1 cellular context compared by ENCODE assay signal in the genomic region with DNA sequence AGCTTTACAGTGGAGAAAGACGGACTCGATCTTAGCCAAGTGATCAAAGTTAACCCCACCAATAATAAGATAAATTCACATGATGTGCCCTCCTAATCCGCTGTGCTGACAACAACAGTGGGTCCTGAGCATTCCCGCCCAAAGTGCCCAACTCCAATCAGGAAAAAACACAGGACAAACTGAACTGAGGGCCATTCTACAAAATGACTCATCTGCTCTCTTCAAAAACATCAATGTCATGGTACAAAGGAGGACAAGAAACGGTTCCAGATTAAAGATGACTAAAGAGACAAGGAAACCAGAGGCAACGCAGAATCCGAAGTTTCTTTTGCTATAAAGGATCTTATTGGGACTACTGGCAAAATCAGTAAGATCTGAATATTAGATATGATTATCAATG.
A peak's percentile ranks its signal among the peaks of the same experiment; 100 is the strongest.
TF ChIP-seq lines count a peak whose summit lies in the region.

No MANE protein-coding gene starts in this region.

TF ChIP-seq in K562, 482 proteins besides CTCF, POLR2A, EP300 and RAD21 (continued from another document):
- peak; percentile 42; the same call in 1 of the 2 replicates for TF ChIP-seq SMARCA4 (IDR thresholded peaks at IDR 0.05)
- no peak for TF ChIP-seq ZNF217 (CRISPR knock-in tag; IDR thresholded peaks at IDR 0.05)
- peak; percentile 65 for TF ChIP-seq MAFG (tag; conservative IDR thresholded peaks at IDR 0.05)
- TF ChIP-seq, protein P1, sequence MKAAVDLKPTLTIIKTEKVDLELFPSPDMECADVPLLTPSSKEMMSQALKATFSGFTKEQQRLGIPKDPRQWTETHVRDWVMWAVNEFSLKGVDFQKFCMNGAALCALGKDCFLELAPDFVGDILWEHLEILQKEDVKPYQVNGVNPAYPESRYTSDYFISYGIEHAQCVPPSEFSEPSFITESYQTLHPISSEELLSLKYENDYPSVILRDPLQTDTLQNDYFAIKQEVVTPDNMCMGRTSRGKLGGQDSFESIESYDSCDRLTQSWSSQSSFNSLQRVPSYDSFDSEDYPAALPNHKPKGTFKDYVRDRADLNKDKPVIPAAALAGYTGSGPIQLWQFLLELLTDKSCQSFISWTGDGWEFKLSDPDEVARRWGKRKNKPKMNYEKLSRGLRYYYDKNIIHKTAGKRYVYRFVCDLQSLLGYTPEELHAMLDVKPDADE (conservative IDR thresholded peaks at IDR 0.05; ENCODE audit: control insufficient read depth, low read depth, low read length), result no peak
- no peak for TF ChIP-seq ZNF644 (tag; IDR thresholded peaks at IDR 0.05; ENCODE audit: low read depth)
- TF ChIP-seq E2F6 (IDR thresholded peaks at IDR 0.05; ENCODE audit: borderline replicate concordance in 1 of 2, extremely low read depth in 1 of 2, insufficient read depth in 1 of 2, insufficient read length in 1 of 2, low read depth in 1 of 2, low read length in 1 of 2, poor library complexity in 1 of 2, severe bottlenecking in 1 of 2), result peak in 1 of 2 experiments; percentile 29
- no peak for TF ChIP-seq CBX1 (IDR thresholded peaks at IDR 0.05; ENCODE audit: low read depth)
- TF ChIP-seq ZNF778 (CRISPR knock-in tag; IDR thresholded peaks at IDR 0.05), result no peak
- TF ChIP-seq ARID1B (IDR thresholded peaks at IDR 0.05), result peak; percentile 29; the same call in 1 of the 2 replicates
- peak; percentile 61 for TF ChIP-seq NFE2 (IDR thresholded peaks at IDR 0.05; ENCODE audit: low read depth)
- peak; percentile 10; the same call in 1 of the 2 replicates for TF ChIP-seq RFX1 (IDR thresholded peaks at IDR 0.05)
- no peak for TF ChIP-seq RFX5 (IDR thresholded peaks at IDR 0.05; ENCODE audit: low read depth, low read length)
- TF ChIP-seq, protein P2, sequence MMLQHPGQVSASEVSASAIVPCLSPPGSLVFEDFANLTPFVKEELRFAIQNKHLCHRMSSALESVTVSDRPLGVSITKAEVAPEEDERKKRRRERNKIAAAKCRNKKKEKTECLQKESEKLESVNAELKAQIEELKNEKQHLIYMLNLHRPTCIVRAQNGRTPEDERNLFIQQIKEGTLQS (IDR thresholded peaks at IDR 0.05), result peak; percentile 67
- TF ChIP-seq, protein P2 (CRISPR knock-in tag; conservative IDR thresholded peaks at IDR 0.05), result no peak
- TF ChIP-seq JUND (IDR thresholded peaks at IDR 0.05; ENCODE audit: borderline replicate concordance, low read depth, low read length), result peak; percentile 65; the same call in 1 of the 2 replicates
- TF ChIP-seq JUND (tag; IDR thresholded peaks at IDR 0.05; ENCODE audit: borderline replicate concordance, low read depth, low read length), result peak; percentile 78; the same call in 2 of the 3 replicates
- TF ChIP-seq ASH1L (IDR thresholded peaks at IDR 0.05; ENCODE audit: borderline replicate concordance, low read depth, partially characterized antibody), result no peak
- no peak for TF ChIP-seq NBN (IDR thresholded peaks at IDR 0.05; ENCODE audit: low read depth)
- peak; percentile 34; the same call in 1 of the 2 replicates for TF ChIP-seq ZNF316 (IDR thresholded peaks at IDR 0.05)
- peak; percentile 35; the same call in 1 of the 2 replicates for TF ChIP-seq MYBL2 (IDR thresholded peaks at IDR 0.05; ENCODE audit: low read depth)
- no peak for TF ChIP-seq MYBL2 (CRISPR knock-in tag; IDR thresholded peaks at IDR 0.05; ENCODE audit: borderline replicate concordance)
- peak; percentile 61; the same call in 1 of the 2 replicates for TF ChIP-seq DPF2 (IDR thresholded peaks at IDR 0.05)
